29 cellular contexts compared by ENCODE assay signal in genomic region chr9:995192-995591, GRCh38. TPM values are rescaled to one million over a fixed set of nuclear protein-coding genes. Genes with fewer than 3 reads are reported as not detected.
"Had no signal": no experiment of that assay in that cellular context is flagged by ENCODE, and none has a peak within 500 bp of the region (broad histone marks: within the 10 kb centered on the region; RNA-seq: fewer than 3 reads in every experiment).

No MANE protein-coding gene starts in this region.

- H3K27ac ChIP-seq: left ventricle myocardium inferior, stomach, testis, upper lobe of left lung, VCaP had no signal

- H3K4me3 Mint-ChIP-seq: activated CD4-positive, alpha-beta memory T cell treated with anti-CD3 and anti-CD28 coated beads, Interleukin-2, amount 10 ng/mL, durations not matched to agents 7 days and 5 days; activated CD4-positive, alpha-beta T cell treated with anti-CD3 and anti-CD28 coated beads, Interleukin-2, amount 10 ng/mL, durations not matched to agents 24 days and 14 days; activated naive CD4-positive, alpha-beta T cell treated with anti-CD3 and anti-CD28 coated beads, Interleukin-2, amount 10 ng/mL, durations not matched to agents 7 days and 5 days; activated T-cell treated with anti-CD3 and anti-CD28 coated beads, Interleukin-2, amount 50 U/mL, for 72 hours; brain; nephron progenitor cell; stimulated activated memory B cell treated with anti-CD40 and anti-IgM and Interleukin-4, amounts not matched to agents 10 μg/mL and 1 μg/mL and 100 μg/mL, for 72 hours; T-cell; T-helper 2 cell treated with Interferon-gamma antibody and Interleukin-4, amounts not matched to agents 5 μg/mL and 100 μg/mL, for 36 hours had no signal

- H2AFZ ChIP-seq: parathyroid adenoma had no signal

- DNase-seq: activated CD4-positive, alpha-beta memory T cell treated with anti-CD3 and anti-CD28 coated beads, Interleukin-2, amount 10 ng/mL, durations not matched to agents 7 days and 5 days; activated CD4-positive, alpha-beta T cell treated with anti-CD3 and anti-CD28 coated beads, Interleukin-2, amount 10 ng/mL, durations not matched to agents 24 days and 14 days; activated effector memory CD4-positive, alpha-beta T cell treated with Interleukin-2 at 50 U/mL for 16 hours; activated naive CD4-positive, alpha-beta T cell treated with anti-CD3 and anti-CD28 coated beads, Interleukin-2, amount 10 ng/mL, durations not matched to agents 7 days and 5 days; activated T-cell treated with anti-CD3 and anti-CD28 coated beads, Interleukin-2, amount 50 U/mL, for 72 hours; amygdala; caudate nucleus; dermis blood vessel endothelial cell; effector CD8-positive, alpha-beta T cell; gastrocnemius medialis; hypothalamus; left ventricle myocardium inferior; midbrain; nephron progenitor cell; right cardiac atrium; small intestine; stimulated activated CD4-positive, alpha-beta T cell treated with anti-CD3 and anti-CD28 coated beads, Interleukin-2, amount 100 ng/mL, for 24 hours; stomach; T-cell; testis; upper lobe of left lung had no signal

- H3K36me3 Mint-ChIP-seq: activated naive CD4-positive, alpha-beta T cell treated with anti-CD3 and anti-CD28 coated beads, Interleukin-2, amount 10 ng/mL, durations not matched to agents 7 days and 5 days; brain; stimulated activated memory B cell treated with anti-CD40 and anti-IgM and Interleukin-4, amounts not matched to agents 10 μg/mL and 1 μg/mL and 100 μg/mL, for 72 hours; T-cell had no signal

- H3K4me3 ChIP-seq: gastrocnemius medialis, left ventricle myocardium inferior, stomach, testis, upper lobe of left lung had no signal

- H3K4me1 ChIP-seq: left ventricle myocardium inferior, parathyroid adenoma, upper lobe of left lung had no signal

- H3K27me3 ChIP-seq: testis, upper lobe of left lung had no signal

- H3K9me3 ChIP-seq: gastrocnemius medialis, testis, upper lobe of left lung had no signal

- H3K9me3 Mint-ChIP-seq: activated CD4-positive, alpha-beta T cell treated with anti-CD3 and anti-CD28 coated beads, Interleukin-2, amount 10 ng/mL, durations not matched to agents 24 days and 14 days; activated T-cell treated with anti-CD3 and anti-CD28 coated beads, Interleukin-2, amount 50 U/mL, for 72 hours; stimulated activated memory B cell treated with anti-CD40 and anti-IgM and Interleukin-4, amounts not matched to agents 10 μg/mL and 1 μg/mL and 100 μg/mL, for 72 hours; T-cell; T-helper 2 cell treated with Interferon-gamma antibody and Interleukin-4, amounts not matched to agents 5 μg/mL and 100 μg/mL, for 36 hours had no signal

- H3K9ac ChIP-seq: parathyroid adenoma had no signal

- H3K27ac Mint-ChIP-seq: activated CD4-positive, alpha-beta memory T cell treated with anti-CD3 and anti-CD28 coated beads, Interleukin-2, amount 10 ng/mL, durations not matched to agents 7 days and 5 days; activated CD4-positive, alpha-beta T cell treated with anti-CD3 and anti-CD28 coated beads, Interleukin-2, amount 10 ng/mL, durations not matched to agents 24 days and 14 days; activated naive CD4-positive, alpha-beta T cell treated with anti-CD3 and anti-CD28 coated beads, Interleukin-2, amount 10 ng/mL, durations not matched to agents 7 days and 5 days; activated T-cell treated with anti-CD3 and anti-CD28 coated beads, Interleukin-2, amount 50 U/mL, for 72 hours; brain; nephron progenitor cell; stimulated activated memory B cell treated with anti-CD40 and anti-IgM and Interleukin-4, amounts not matched to agents 10 μg/mL and 1 μg/mL and 100 μg/mL, for 72 hours; T-cell; T-helper 2 cell treated with Interferon-gamma antibody and Interleukin-4, amounts not matched to agents 5 μg/mL and 100 μg/mL, for 36 hours had no signal

- H3K36me3 ChIP-seq: gastrocnemius medialis, left ventricle myocardium inferior, stomach, upper lobe of left lung had no signal

RNA-seq across cellular contexts. Expression of gene DMRT3, which starts 18.7 kb away (rescaled TPM):
- total RNA-seq: activated CD4-positive, alpha-beta memory T cell treated with anti-CD3 and anti-CD28 coated beads, Interleukin-2, amount 10 ng/mL, durations not matched to agents 7 days and 5 days; activated CD4-positive, alpha-beta T cell treated with anti-CD3 and anti-CD28 coated beads, Interleukin-2, amount 10 ng/mL, durations not matched to agents 24 days and 14 days; activated T-cell treated with anti-CD3 and anti-CD28 coated beads, Interleukin-2, amount 50 U/mL, for 72 hours; dermis blood vessel endothelial cell; esophagus mucosa; left ventricle myocardium inferior; lung microvascular endothelial cell; pulmonary artery endothelial cell; right cardiac atrium; stomach; T-cell had no signal
- polyA plus RNA-seq: right cardiac atrium, small intestine had no signal

RNA-seq across cellular contexts. Expression of gene DMRT2, which starts 55.0 kb away (rescaled TPM):
- total RNA-seq: activated T-cell treated with anti-CD3 and anti-CD28 coated beads, Interleukin-2, amount 50 U/mL, for 72 hours; dermis blood vessel endothelial cell; left ventricle myocardium inferior; lung microvascular endothelial cell; pulmonary artery endothelial cell; right cardiac atrium; T-cell had no signal
- polyA plus RNA-seq: small intestine had no signal
